2 cellular contexts compared by ENCODE assay signal in genomic region chr7:67976490-67976889, GRCh38.
TF ChIP-seq lines count a peak whose summit lies in the region.

No MANE protein-coding gene starts in this region.

TF ChIP-seq in HepG2, 621 proteins besides CTCF, POLR2A, EP300 and RAD21 (continued from another document and continues in another):
- TF ChIP-seq ZHX2 (IDR thresholded peaks at IDR 0.05; ENCODE audit: low read depth) (no peak), ZHX2 (CRISPR knock-in tag; IDR thresholded peaks at IDR 0.05; ENCODE audit: borderline replicate concordance) (no peak), ZBTB40 (IDR thresholded peaks at IDR 0.05) (peak; percentile 80), ZBTB40 (CRISPR knock-in tag; IDR thresholded peaks at IDR 0.05) (no peak), ETV5 (CRISPR knock-in tag; IDR thresholded peaks at IDR 0.05; ENCODE audit: borderline replicate concordance) (no peak)
- TF ChIP-seq, protein P1, sequence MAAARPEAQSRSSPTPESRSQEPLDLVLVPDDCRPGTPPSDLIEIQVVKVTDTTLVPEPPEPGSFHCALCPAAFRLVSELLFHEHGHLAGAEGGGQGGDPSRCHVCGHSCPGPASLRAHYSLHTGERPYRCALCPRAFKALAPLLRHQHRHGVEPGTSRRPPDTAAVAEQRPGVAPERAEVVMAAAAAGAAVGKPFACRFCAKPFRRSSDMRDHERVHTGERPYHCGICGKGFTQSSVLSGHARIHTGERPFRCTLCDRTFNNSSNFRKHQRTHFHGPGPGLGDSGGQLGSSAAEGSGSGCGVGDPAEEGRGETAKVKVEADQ (CRISPR knock-in tag; IDR thresholded peaks at IDR 0.05; ENCODE audit: borderline replicate concordance), result no peak

TF ChIP-seq in K562, 482 proteins besides CTCF, POLR2A, EP300 and RAD21 (continued from another document):
- TF ChIP-seq ZBTB40 (IDR thresholded peaks at IDR 0.05) (0 out of 2 replicates have a peak, but pooled peaks have one; percentile 26), ZBTB40 (CRISPR knock-in tag; IDR thresholded peaks at IDR 0.05) (no peak)
